Comparison of ENCODE assay signal across 1 cellular context in the genomic region with DNA sequence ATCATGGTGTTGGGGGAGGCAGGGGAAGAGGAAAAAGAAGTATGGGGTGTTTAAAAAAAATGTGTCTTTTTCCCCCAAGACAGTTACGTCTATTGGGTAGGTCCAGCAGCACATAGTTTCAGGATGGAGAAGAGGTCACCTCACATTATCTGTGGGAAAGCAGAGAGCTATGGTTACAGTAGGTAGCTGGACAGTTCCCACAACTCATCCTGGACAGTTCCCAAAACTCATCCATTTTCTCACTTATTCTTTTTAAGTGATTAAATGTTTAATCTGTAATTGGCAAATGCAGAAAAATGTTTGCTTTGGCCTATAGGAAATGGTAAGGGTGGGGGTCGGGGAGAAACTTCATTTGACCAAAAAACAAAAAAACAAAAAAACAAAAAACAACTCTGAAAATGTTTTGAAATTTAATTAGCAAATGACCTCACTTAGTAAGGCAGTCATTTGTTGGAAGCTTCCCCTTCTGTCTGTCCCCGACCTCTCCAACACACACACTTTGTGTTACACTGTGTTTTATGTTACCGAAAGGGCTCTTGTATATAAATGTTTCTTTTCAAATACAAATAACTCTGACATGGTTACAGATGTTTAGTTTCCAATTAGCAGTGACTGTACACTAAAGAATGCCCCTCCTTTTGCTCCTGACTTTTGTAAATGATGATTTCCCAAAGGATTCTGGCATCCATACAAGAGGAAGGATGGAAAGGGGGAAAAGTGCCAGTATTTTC.
A peak's percentile ranks its signal among the peaks of the same experiment; 100 is the strongest.
TF ChIP-seq lines count a peak whose summit lies in the region.

No MANE protein-coding gene starts in this region.

TF ChIP-seq in SK-N-SH treated with all-trans-retinoic acid at 6 μM for 48 hours, 23 proteins besides CTCF, POLR2A, EP300 and RAD21 (continued from another document):
- peak; percentile 51; the same call in 1 of the 2 replicates for TF ChIP-seq RARB (CRISPR knock-in tag; IDR thresholded peaks at IDR 0.05)
- TF ChIP-seq ZC3H10 (CRISPR knock-in tag; IDR thresholded peaks at IDR 0.05): peak; percentile 90
- peak; percentile 63; the same call in 1 of the 2 replicates for TF ChIP-seq TCF4 (CRISPR knock-in tag; IDR thresholded peaks at IDR 0.05; ENCODE audit: borderline replicate concordance)
- TF ChIP-seq ISL1 (CRISPR knock-in tag; IDR thresholded peaks at IDR 0.05): peak; percentile 97
- peak; percentile 53; the same call in 1 of the 2 replicates for TF ChIP-seq ZNF70 (CRISPR knock-in tag; IDR thresholded peaks at IDR 0.05)
- TF ChIP-seq ZNF8 (CRISPR knock-in tag; IDR thresholded peaks at IDR 0.05): no peak; the same call in 1 of the 2 replicates
- no peak for TF ChIP-seq ARNTL (CRISPR knock-in tag; IDR thresholded peaks at IDR 0.05; ENCODE audit: borderline replicate concordance, low read depth)
- TF ChIP-seq BACH2 (CRISPR knock-in tag; IDR thresholded peaks at IDR 0.05; ENCODE audit: borderline replicate concordance): no peak
- peak; percentile 72; the same call in 1 of the 2 replicates for TF ChIP-seq CSDC2 (CRISPR knock-in tag; IDR thresholded peaks at IDR 0.05)
- TF ChIP-seq ZFP3 (CRISPR knock-in tag; IDR thresholded peaks at IDR 0.05): peak; percentile 65; the same call in 1 of the 2 replicates
- TF ChIP-seq GLIS3 (CRISPR knock-in tag; IDR thresholded peaks at IDR 0.05): 0 out of 2 replicates have a peak, but pooled peaks have one; percentile 3
